ENCODE assay signal across 8 cellular contexts in the genomic region with DNA sequence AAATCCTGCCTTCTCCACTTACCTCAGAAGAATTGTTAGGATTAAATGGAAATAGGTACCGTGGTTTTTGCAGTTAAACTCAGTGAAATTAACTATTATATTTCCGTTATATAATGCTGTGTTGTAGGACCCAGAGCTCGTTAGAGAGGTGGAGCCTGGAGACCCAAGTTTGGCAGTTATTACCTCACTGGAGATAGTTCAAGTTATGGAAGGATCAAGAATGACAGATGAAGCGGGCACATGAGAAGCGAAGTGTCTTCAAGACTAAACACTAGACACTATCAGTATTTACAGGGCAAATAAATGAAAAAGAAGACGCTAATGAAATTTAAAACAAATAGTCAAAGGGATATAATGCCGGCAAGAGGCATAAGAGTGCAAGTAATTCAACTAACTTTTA. TPM values are rescaled to one million over a fixed set of nuclear protein-coding genes. Genes with fewer than 3 reads are reported as not detected.
DNase-seq lines count a peak whose midpoint lies in the region; ATAC-seq, FAIRE-seq and TF ChIP-seq lines count a peak whose summit lies in the region.

No MANE protein-coding gene starts in this region.

- FAIRE-seq in A549 (lab: Jason Lieb, UNC) (no peak), K562 (lab: Jason Lieb, UNC) (no peak)

- H3K36me3 ChIP-seq in HUES64 (ENCODE audit: insufficient read depth, low read length) (no peaks in the 10 kb centered on the region), K562 (ENCODE audit: control insufficient read depth, insufficient read depth, low read length) (peaks cover 14% of the 10 kb centered on the region), mesodermal cell (ENCODE audit: control insufficient read depth, insufficient read depth, low read length) (peaks cover 12% of the 10 kb centered on the region)

- H3K27me3 ChIP-seq in HUES64 (ENCODE audit: insufficient read depth, low read length) (no peaks in the 10 kb centered on the region), K562 (ENCODE audit: control insufficient read depth in 2 of 2, insufficient read depth in 2 of 2, low read length in 2 of 2) (no peaks in the 10 kb centered on the region)

- in situ Hi-C loops in K562 (cut with MboI), result no loop called here

- 5% methylated on average over 7 of the region's 7 CpGs for WGBS in A549 (ENCODE audit: missing lambda C conversion rate)
- 24% methylated on average over 3 of the region's 7 CpGs for WGBS in HUES64
- under 1% methylated on average over 7 of the region's 7 CpGs for WGBS in K562 (ENCODE audit: insufficient coverage, low coverage, missing lambda C conversion rate)
- WGBS in mesodermal cell (ENCODE audit: insufficient coverage in 2 of 2), 2 experiments, result 50% methylated on average over 2 of the region's 7 CpGs; no CpG with 5 or more reads in 1 of the 2 experiments

- H3K9me1 ChIP-seq in K562 (ENCODE audit: control insufficient read depth, insufficient read depth, low read length), result no peaks in the 10 kb centered on the region

- TF ChIP-seq POLR2A in A549 (IDR thresholded peaks at IDR 0.05; ENCODE audit: low read length) (no peak), K562 (conservative IDR thresholded peaks at IDR 0.05) (no peak)

- H3K4me1 ChIP-seq in A549 (peaks cover 7% of the 10 kb centered on the region; the same call in 2 of the 3 replicates), HUES64 (ENCODE audit: insufficient read depth, low read length) (peaks cover 10% of the 10 kb centered on the region), K562 (replicated peaks in 1 of 2; ENCODE audit: control insufficient read depth in 2 of 2, insufficient read depth in 2 of 2, low read length in 2 of 2) (peaks cover 0 to 25% of the 10 kb centered on the region in 2 experiments; a peak in 4 of 5 replicates), mesodermal cell (ENCODE audit: control insufficient read depth, insufficient read depth, low read length, poor library complexity, severe bottlenecking) (peaks cover 5% of the 10 kb centered on the region)

- H3K9ac ChIP-seq in HUES64 (ENCODE audit: low read depth, low read length), result peak overlapping the region; percentile 93
- H3K9ac ChIP-seq in K562 (ENCODE audit: insufficient read depth in 1 of 2, low read depth in 2 of 2, low read length in 2 of 2), result peak overlapping the region; percentile 92 to 100; a peak in 3 of 4 replicates

- TF ChIP-seq EP300 in A549 (IDR thresholded peaks at IDR 0.05), result no peak
- TF ChIP-seq EP300 in K562 (IDR thresholded peaks at IDR 0.05; ENCODE audit: low read length), result no peak

- TSS peak; percentile 56 for BruUV-seq in K562 (replicated peaks; lab: Mats Ljungman, UMichigan)

- CTCF ChIA-PET in A549 (lab: Yijun Ruan, JAX) (interaction anchor here (1.2 kb wide), 1 partner anchor 37 kb away, joined by 4 read pairs; no protein-coding TSS in a partner anchor), K562 (lab: Yijun Ruan, JAX; ENCODE audit: low intra/inter-chr PET ratio) (no interaction called here)

- POLR2A ChIA-PET in A549 (lab: Yijun Ruan, JAX), result no interaction called here
- POLR2A ChIA-PET in K562 (lab: Yijun Ruan, JAX), result interaction anchor here (0.7 to 2.5 kb wide), 3 partner anchors 9 to 32 kb away, joined by 3 to 16 read pairs (median 8); no protein-coding TSS in a partner anchor

- ATAC-seq in A549, result peak in 1 of 2 experiments; percentile 5; a peak in 1 of 6 replicates
- ATAC-seq in K562, result peak; percentile 50
- ATAC-seq in HG03159 (IDR thresholded peaks at IDR 0.05; ENCODE audit: unreplicated experiment), result no peak

- H3K79me2 ChIP-seq in K562 (ENCODE audit: control insufficient read depth, insufficient read depth, low read length), result peaks cover 57% of the 10 kb centered on the region

- H3K27ac ChIP-seq in A549 (peak overlapping the region; percentile 80 to 95), HUES64 (ENCODE audit: low read depth, low read length) (peak overlapping the region; percentile 74; the same call in 1 of the 2 replicates), K562 (ENCODE audit: extremely low read depth, low read depth, low read length) (peak overlapping the region; percentile 100), mesodermal cell (ENCODE audit: low read depth, low read length, severe bottlenecking) (peak overlapping the region; percentile 94)

- H3K4me3 ChIP-seq in A549 (peak overlapping the region; percentile 77), HUES64 (ENCODE audit: low read length) (peak overlapping the region; percentile 87), K562 (peak overlapping the region; percentile 65), mesodermal cell (ENCODE audit: extremely low read depth, insufficient read depth, low read length, poor library complexity, severe bottlenecking) (peak overlapping the region; percentile 94)

- no peaks in the 10 kb centered on the region for H4K20me1 ChIP-seq in K562 (replicated peaks; ENCODE audit: control insufficient read depth, insufficient read depth, low read length)

- TF ChIP-seq RAD21 in A549 (conservative IDR thresholded peaks at IDR 0.05 in 1 of 2, IDR thresholded peaks at IDR 0.05 in 1 of 2), result no peak
- TF ChIP-seq RAD21 in K562 (CRISPR knock-in tag; conservative IDR thresholded peaks at IDR 0.05 in 1 of 2, IDR thresholded peaks at IDR 0.05 in 1 of 2), result no peak

- peak overlapping the region; percentile 100 for H2AFZ ChIP-seq in K562 (ENCODE audit: low read depth, low read length)

- no peak for DNase-seq in A549 (ENCODE audit: low read depth in 1 of 2, low spot score in 1 of 2)
- peak in 1 of 4 experiments; percentile 40 for DNase-seq in K562 (ENCODE audit: extremely low read depth in 1 of 4, low spot score in 3 of 4)
- DNase-seq in NCI-H526 treated with DMSO at 0.1 percent for 48 hours (lab: John Stamatoyannopoulos, UW), result no peak
- no peak for DNase-seq in ureter (ENCODE audit: low spot score)
- no peak for DNase-seq in activated effector memory CD4-positive, alpha-beta T cell treated with Interleukin-2 at 50 U/mL for 16 hours

- H3K9me3 ChIP-seq in A549, result no peaks in the 10 kb centered on the region
- H3K9me3 ChIP-seq in HUES64 (ENCODE audit: insufficient read depth, low read depth, low read length), result no peaks in the 10 kb centered on the region
- no peaks in the 10 kb centered on the region; the same call in 1 of the 2 replicates for H3K9me3 ChIP-seq in K562 (replicated peaks; ENCODE audit: control insufficient read depth, insufficient read depth, low read depth, low read length)
- no peaks in the 10 kb centered on the region for H3K9me3 ChIP-seq in mesodermal cell (ENCODE audit: control insufficient read depth, low read length)

- intact Hi-C loops in K562 (cut with micrococcal nuclease), result loop anchor here (10.0 kb wide), 2 partner anchors 1531 to 1889 kb away; a partner anchor contains a TSS

- H3K4me2 ChIP-seq in A549 (peak overlapping the region; percentile 68), K562 (ENCODE audit: insufficient read depth, low read length) (peak overlapping the region; percentile 89)

- TF ChIP-seq CTCF in A549 (IDR thresholded peaks at IDR 0.05), result no peak
- TF ChIP-seq CTCF in K562 (IDR thresholded peaks at IDR 0.05 in 2 of 3, conservative IDR thresholded peaks at IDR 0.05 in 1 of 3; ENCODE audit: insufficient read depth in 2 of 3, low read depth in 1 of 3, low read length in 3 of 3), result no peak

TF ChIP-seq in A549, 52 proteins besides CTCF, POLR2A, EP300 and RAD21:
- TF ChIP-seq SREBF2 (IDR thresholded peaks at IDR 0.05) (no peak), HOXB5 (CRISPR knock-in tag; IDR thresholded peaks at IDR 0.05) (no peak), TP53 (CRISPR knock-in tag; IDR thresholded peaks at IDR 0.05) (no peak)

TF ChIP-seq in K562, 482 proteins besides CTCF, POLR2A, EP300 and RAD21 (continues in another document):
- no peak for TF ChIP-seq PCBP2 (IDR thresholded peaks at IDR 0.05; ENCODE audit: low read depth, low read length, poor library complexity, severe bottlenecking)
- TF ChIP-seq, protein P1, sequence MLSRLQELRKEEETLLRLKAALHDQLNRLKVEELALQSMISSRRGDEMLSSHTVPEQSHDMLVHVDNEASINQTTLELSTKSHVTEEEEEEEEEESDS (CRISPR knock-in tag; IDR thresholded peaks at IDR 0.05), result no peak
- TF ChIP-seq, protein P2, sequence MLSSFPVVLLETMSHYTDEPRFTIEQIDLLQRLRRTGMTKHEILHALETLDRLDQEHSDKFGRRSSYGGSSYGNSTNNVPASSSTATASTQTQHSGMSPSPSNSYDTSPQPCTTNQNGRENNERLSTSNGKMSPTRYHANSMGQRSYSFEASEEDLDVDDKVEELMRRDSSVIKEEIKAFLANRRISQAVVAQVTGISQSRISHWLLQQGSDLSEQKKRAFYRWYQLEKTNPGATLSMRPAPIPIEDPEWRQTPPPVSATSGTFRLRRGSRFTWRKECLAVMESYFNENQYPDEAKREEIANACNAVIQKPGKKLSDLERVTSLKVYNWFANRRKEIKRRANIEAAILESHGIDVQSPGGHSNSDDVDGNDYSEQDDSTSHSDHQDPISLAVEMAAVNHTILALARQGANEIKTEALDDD (IDR thresholded peaks at IDR 0.05), result peak; percentile 41; the same call in 1 of the 2 replicates

RNA-seq across cellular contexts. Expression of a gene that starts 0.9 kb away (rescaled TPM):
- polyA plus RNA-seq in A549 (2011; rRNA removed) (7.5 and 13.1 TPM in 2 replicates), A549 (2017; fragmentation: RNase III; extraction: RNeasy Plus Mini Kit Qiagen cat#74134 plus additional on column Dnase treatment) (14.6 to 15.7 TPM (median 14.8 TPM) in 3 replicates), K562 (2011; rRNA removed) (8.8 and 14.5 TPM in 2 replicates), K562 (2014; fragmentation: Illumina TruSeq; extraction: Trizol) (45.4 and 54.2 TPM in 2 replicates), K562 (2014; fragmentation: Nextera tagmentation; extraction: Ambion mirVana) (10 to 100 TPM; 40.6 to 53.9 TPM), K562 (2014; rRNA removed) (28.8 and 36.7 TPM in 2 replicates)
- 1.6 TPM in 2 replicates for polyA plus RNA-seq in A549 (2012; cell fraction: cytosol; rRNA removed)
- 1.4 and 2.6 TPM in 2 replicates for polyA plus RNA-seq in A549 (2012; cell fraction: nucleus; rRNA removed)
- 3.9 and 5.2 TPM in 2 replicates for polyA minus RNA-seq in A549 (2011; rRNA and poly(A)+ RNA removed)
- 30.6 TPM for polyA plus RNA-seq in HUES64 (2013, experiment 1 of 2)
- 28.3 TPM for polyA plus RNA-seq in HUES64 (2013, experiment 2 of 2)
- total RNA-seq in K562 (2011; cell fraction: chromatin; rRNA removed; ENCODE audit: low replicate concordance), result 5.2 and 22.7 TPM in 2 replicates
- 2.7 and 4.1 TPM in 2 replicates for total RNA-seq in K562 (2011; cell fraction: nucleolus; rRNA removed)
- 5.6 and 7.2 TPM in 2 replicates for total RNA-seq in K562 (2011; cell fraction: nucleoplasm; rRNA removed)
- total RNA-seq in K562 (2014; rRNA removed) (30.2 and 30.9 TPM in 2 replicates), K562 (2014; rRNA removed; fragmentation: Illumina TruSeq; extraction: Trizol) (35.8 and 46.9 TPM in 2 replicates), K562 (2015; rRNA removed; fragmentation: Illumina TruSeq; extraction: Trizol) (32.5 and 37.7 TPM in 2 replicates), K562 (2021) (29.9 and 31.1 TPM in 2 replicates), ureter (22.3 TPM)
- polyA plus RNA-seq in K562 (2011; cell fraction: cytosol; rRNA removed), result 1.5 and 4.7 TPM in 2 replicates
- polyA plus RNA-seq in K562 (2011; cell fraction: nucleus; rRNA removed), result 8.5 and 10.7 TPM in 2 replicates
- polyA plus RNA-seq in K562 (2012), result 21.4 and 33.8 TPM in 2 replicates
- polyA minus RNA-seq in K562 (2011; rRNA and poly(A)+ RNA removed), result 22.4 and 25.1 TPM in 2 replicates
- 8.1 and 9.2 TPM in 2 replicates for polyA minus RNA-seq in K562 (2011; cell fraction: cytosol; rRNA and poly(A)+ RNA removed)
- 7.5 and 16.7 TPM in 2 replicates for polyA minus RNA-seq in K562 (2011; cell fraction: nucleus; rRNA and poly(A)+ RNA removed)
- 19.4 TPM for polyA plus RNA-seq in mesodermal cell (2013, experiment 1 of 2)
- 24.0 TPM for polyA plus RNA-seq in mesodermal cell (2013, experiment 2 of 2)
